Comparison of ENCODE assay signal across 2 cellular contexts in genomic region chr7:139407555-139407954, GRCh38.
TF ChIP-seq lines count a peak whose summit lies in the region.

No MANE protein-coding gene starts in this region.

TF ChIP-seq in HepG2, 621 proteins besides CTCF, POLR2A, EP300 and RAD21:
- TF ChIP-seq SMARCC2 (IDR thresholded peaks at IDR 0.05) = no peak
- peak in 1 of 2 experiments; percentile 66; a peak in 2 of 4 replicates for TF ChIP-seq MAFK (conservative IDR thresholded peaks at IDR 0.05 in 1 of 2, IDR thresholded peaks at IDR 0.05 in 1 of 2; ENCODE audit: low read length in 2 of 2)
- TF ChIP-seq ZNF790 (CRISPR knock-in tag; IDR thresholded peaks at IDR 0.05; ENCODE audit: borderline replicate concordance) = no peak
- no peak for TF ChIP-seq ZNF224 (CRISPR knock-in tag; IDR thresholded peaks at IDR 0.05)
- no peak for TF ChIP-seq TFDP2 (CRISPR knock-in tag; IDR thresholded peaks at IDR 0.05)
- TF ChIP-seq, protein P1, sequence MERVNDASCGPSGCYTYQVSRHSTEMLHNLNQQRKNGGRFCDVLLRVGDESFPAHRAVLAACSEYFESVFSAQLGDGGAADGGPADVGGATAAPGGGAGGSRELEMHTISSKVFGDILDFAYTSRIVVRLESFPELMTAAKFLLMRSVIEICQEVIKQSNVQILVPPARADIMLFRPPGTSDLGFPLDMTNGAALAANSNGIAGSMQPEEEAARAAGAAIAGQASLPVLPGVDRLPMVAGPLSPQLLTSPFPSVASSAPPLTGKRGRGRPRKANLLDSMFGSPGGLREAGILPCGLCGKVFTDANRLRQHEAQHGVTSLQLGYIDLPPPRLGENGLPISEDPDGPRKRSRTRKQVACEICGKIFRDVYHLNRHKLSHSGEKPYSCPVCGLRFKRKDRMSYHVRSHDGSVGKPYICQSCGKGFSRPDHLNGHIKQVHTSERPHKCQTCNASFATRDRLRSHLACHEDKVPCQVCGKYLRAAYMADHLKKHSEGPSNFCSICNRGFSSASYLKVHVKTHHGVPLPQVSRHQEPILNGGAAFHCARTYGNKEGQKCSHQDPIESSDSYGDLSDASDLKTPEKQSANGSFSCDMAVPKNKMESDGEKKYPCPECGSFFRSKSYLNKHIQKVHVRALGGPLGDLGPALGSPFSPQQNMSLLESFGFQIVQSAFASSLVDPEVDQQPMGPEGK (CRISPR knock-in tag; IDR thresholded peaks at IDR 0.05) = no peak
- TF ChIP-seq MAFF (IDR thresholded peaks at IDR 0.05; ENCODE audit: low read depth, low read length) = 0 out of 2 replicates have a peak, but pooled peaks have one; percentile 19

TF ChIP-seq in IMR-90, 13 proteins besides CTCF, POLR2A, EP300 and RAD21:
- TF ChIP-seq USF2 (IDR thresholded peaks at IDR 0.05; ENCODE audit: low read depth, low read length) (no peak), MAFK (IDR thresholded peaks at IDR 0.05; ENCODE audit: low read depth, low read length) (peak; percentile 29; the same call in 1 of the 2 replicates)
TF ChIP-seq in IMR-90: peak in this region for 1.
